Comparison of ENCODE assay signal across 22 cellular contexts in the genomic region with DNA sequence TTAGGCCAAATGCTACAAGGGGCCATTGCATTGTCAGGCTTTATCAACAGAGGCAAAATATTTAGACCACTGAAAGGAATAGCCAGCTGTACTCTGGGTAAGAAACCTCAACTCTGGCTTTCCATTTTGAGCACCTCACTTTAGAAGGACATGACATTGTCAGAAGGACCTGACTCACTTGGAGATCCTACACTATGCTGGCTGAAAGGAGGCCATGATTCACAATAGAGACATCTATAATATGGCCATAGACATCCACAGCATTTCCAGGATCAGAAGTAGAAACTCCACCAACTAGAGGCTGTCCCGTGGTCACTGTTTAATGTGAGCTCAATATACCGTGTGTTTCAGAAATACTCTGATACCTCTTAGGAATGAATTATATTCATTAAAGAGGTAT.
DNase-seq lines count a peak whose midpoint lies in the region; ATAC-seq and TF ChIP-seq lines count a peak whose summit lies in the region.
"Had no signal": no experiment of that assay in that cellular context is flagged by ENCODE, and none has a peak within 500 bp of the region (broad histone marks: within the 10 kb centered on the region; RNA-seq: fewer than 3 reads in every experiment).

No MANE protein-coding gene starts in this region.

- no peaks in the 10 kb centered on the region for H3K79me2 ChIP-seq in osteoblast (ENCODE audit: insufficient read depth, low read length)

- H3K27ac ChIP-seq in endodermal cell (ENCODE audit: low read depth, low read length) = no peak overlapping the region
- H3K27ac ChIP-seq in osteoblast (ENCODE audit: low read depth, low read length) = no peak overlapping the region
- no peak overlapping the region for H3K27ac ChIP-seq in aorta (ENCODE audit: low read depth in 1 of 2, low read length in 2 of 2)
- H3K27ac ChIP-seq: BLaER1 treated with 17β-estradiol and CSF1 and Interleukin-3, amounts not matched to agents 10 nM and 100 nM; PC-9 had no signal

- peak; percentile 36 for DNase-seq in EL
- peak; percentile 3 for DNase-seq in HT1080 (ENCODE audit: low read depth)
- no peak for DNase-seq in endodermal cell
- DNase-seq in osteoblast (ENCODE audit: insufficient read length, low spot score, missing footprints) = peak; percentile 58
- no peak for DNase-seq in activated naive CD4-positive, alpha-beta T cell treated with anti-CD3 and anti-CD28 coated beads, Interleukin-2, amount 50 U/mL, for 16 hours
- no peak for DNase-seq in NCI-H2029 (lab: John Stamatoyannopoulos, UW)
- no peak for DNase-seq in aorta
- DNase-seq: AML-193; CD4-positive, alpha-beta memory T cell; COR-L47; DMS53; GF-D8; KG1; MG63; NCI-H1105 treated with DMSO at 0.1 percent for 48 hours; NCI-H2029 treated with DMSO at 0.1 percent for 48 hours; NCI-H526 treated with DMSO at 0.1 percent for 48 hours; PC-9; Right ventricle myocardium superior; RPMI8226 had no signal

- H3K9me3 Mint-ChIP-seq in endodermal cell = no peaks in the 10 kb centered on the region
- H3K9me3 Mint-ChIP-seq: CD4-positive, alpha-beta memory T cell had no signal

- TF ChIP-seq CTCF in endodermal cell (conservative IDR thresholded peaks at IDR 0.05) = no peak
- TF ChIP-seq CTCF in osteoblast (IDR thresholded peaks at IDR 0.05; ENCODE audit: extremely low read depth, low read depth, low read length) = no peak

- intact Hi-C loops in aorta (cut with DNase I) = no loop called here

- H3K4me1 Mint-ChIP-seq in endodermal cell = peaks cover 15% of the 10 kb centered on the region
- H3K4me1 Mint-ChIP-seq: CD4-positive, alpha-beta memory T cell had no signal

- H3K27ac Mint-ChIP-seq in endodermal cell = no peak overlapping the region
- H3K27ac Mint-ChIP-seq: CD4-positive, alpha-beta memory T cell had no signal

- ATAC-seq in HG03469 (IDR thresholded peaks at IDR 0.05; ENCODE audit: unreplicated experiment) = no peak
- no peak for ATAC-seq in aorta (ENCODE audit: low FRiP score)

- peak overlapping the region; percentile 31 for H3K4me3 ChIP-seq in endodermal cell (ENCODE audit: low read length)
- H3K4me3 ChIP-seq in osteoblast (ENCODE audit: insufficient read depth, low read length) = no peak overlapping the region
- H3K4me3 ChIP-seq in aorta (ENCODE audit: low read length in 2 of 2) = no peak overlapping the region
- H3K4me3 ChIP-seq: BLaER1 treated with 17β-estradiol and CSF1 and Interleukin-3, amounts not matched to agents 10 nM and 100 nM; MG63; PC-9 had no signal

- peaks cover 2% of the 10 kb centered on the region for H3K27me3 Mint-ChIP-seq in endodermal cell (ENCODE audit: insufficient read depth)
- H3K27me3 Mint-ChIP-seq: CD4-positive, alpha-beta memory T cell had no signal

- no peaks in the 10 kb centered on the region for H4K20me1 ChIP-seq in osteoblast (ENCODE audit: insufficient read depth, low read length)
- H4K20me1 ChIP-seq: BLaER1 treated with 17β-estradiol and CSF1 and Interleukin-3, amounts not matched to agents 10 nM and 100 nM had no signal

- H3K36me3 Mint-ChIP-seq in endodermal cell (ENCODE audit: low read depth) = no peaks in the 10 kb centered on the region

- H3K9ac ChIP-seq in endodermal cell (ENCODE audit: extremely low read depth, low read length, poor library complexity, severe bottlenecking) = no peak overlapping the region
- H3K9ac ChIP-seq: BLaER1 treated with 17β-estradiol and CSF1 and Interleukin-3, amounts not matched to agents 10 nM and 100 nM had no signal

- H3K27me3 ChIP-seq in endodermal cell (ENCODE audit: control insufficient read depth, insufficient read depth, low read length, poor library complexity, severe bottlenecking) (no peaks in the 10 kb centered on the region), osteoblast (ENCODE audit: insufficient read depth, low read length) (no peaks in the 10 kb centered on the region), aorta (ENCODE audit: control insufficient read depth in 1 of 2, insufficient read depth in 2 of 2, low read length in 1 of 2) (no peaks in the 10 kb centered on the region)
- H3K27me3 ChIP-seq: BLaER1 treated with 17β-estradiol and CSF1 and Interleukin-3, amounts not matched to agents 10 nM and 100 nM; MG63 had no signal

- peaks cover 8% of the 10 kb centered on the region for H3K4me1 ChIP-seq in endodermal cell (ENCODE audit: control insufficient read depth, insufficient read depth, low read length)
- H3K4me1 ChIP-seq in osteoblast (ENCODE audit: insufficient read depth, low read length) = peaks cover 5% of the 10 kb centered on the region
- H3K4me1 ChIP-seq in aorta (ENCODE audit: control insufficient read depth in 1 of 2, insufficient read depth in 2 of 2, low read length in 2 of 2) = no peaks in the 10 kb centered on the region
- H3K4me1 ChIP-seq: BLaER1 treated with 17β-estradiol and CSF1 and Interleukin-3, amounts not matched to agents 10 nM and 100 nM had no signal

- H2AFZ ChIP-seq in osteoblast (ENCODE audit: low read length) = no peak overlapping the region
- H2AFZ ChIP-seq: PC-9 had no signal

- H3K36me3 ChIP-seq in endodermal cell (ENCODE audit: control insufficient read depth, insufficient read depth, low read length) (no peaks in the 10 kb centered on the region), osteoblast (ENCODE audit: insufficient read depth, low read length) (no peaks in the 10 kb centered on the region), aorta (ENCODE audit: control insufficient read depth in 1 of 2, insufficient read depth in 2 of 2, low read length in 1 of 2) (peaks cover 0 to 2% of the 10 kb centered on the region in 2 donors)
- H3K36me3 ChIP-seq: MG63 had no signal

- H3K4me2 ChIP-seq in osteoblast (ENCODE audit: insufficient read depth, low read length) = no peak overlapping the region
- H3K4me2 ChIP-seq: BLaER1 treated with 17β-estradiol and CSF1 and Interleukin-3, amounts not matched to agents 10 nM and 100 nM; PC-9 had no signal

- WGBS in endodermal cell (ENCODE audit: insufficient coverage in 1 of 2, insufficient read length in 1 of 2), 2 experiments = 84 to 100% methylated on average over 1 to 2 of the region's 2 CpGs
- WGBS in aorta, 2 donors = 91% methylated on average over 2 of the region's 2 CpGs

- no peak overlapping the region for H3K4me3 Mint-ChIP-seq in endodermal cell
- H3K4me3 Mint-ChIP-seq: CD4-positive, alpha-beta memory T cell had no signal

- H3K9me3 ChIP-seq in endodermal cell (ENCODE audit: control insufficient read depth, low read length) (no peaks in the 10 kb centered on the region), osteoblast (ENCODE audit: low read depth, low read length) (no peaks in the 10 kb centered on the region), aorta (ENCODE audit: control insufficient read depth, low read length) (no peaks in the 10 kb centered on the region)
- H3K9me3 ChIP-seq: BLaER1 treated with 17β-estradiol and CSF1 and Interleukin-3, amounts not matched to agents 10 nM and 100 nM; MG63 had no signal

Comparison
In these comparisons a context has a peak if more than half of its experiments do, and no peak if none do; other contexts are left out.
1. DNase-seq: peak in EL (single experiment), HT1080 (single experiment) and osteoblast (single experiment); none in endodermal cell (single experiment), activated naive CD4-positive, alpha-beta T cell treated with anti-CD3 and anti-CD28 coated beads, Interleukin-2, amount 50 U/mL, for 16 hours (single experiment), NCI-H2029 (single experiment) and aorta (0 of 2).